24 cellular contexts compared by ENCODE assay signal in genomic region chr1:26476958-26477357, GRCh38. TPM values are rescaled to one million over a fixed set of nuclear protein-coding genes. Genes with fewer than 3 reads are reported as not detected.
DNase-seq lines count a peak whose midpoint lies in the region; ATAC-seq and TF ChIP-seq lines count a peak whose summit lies in the region.
"Had no signal": no experiment of that assay in that cellular context is flagged by ENCODE, and none has a peak within 500 bp of the region (broad histone marks: within the 10 kb centered on the region; RNA-seq: fewer than 3 reads in every experiment).

No MANE protein-coding gene starts in this region.

- H3K9me3 Mint-ChIP-seq in activated CD4-positive, alpha-beta T cell treated with anti-CD3 and anti-CD28 coated beads, Interleukin-2, amount 10 ng/mL, durations not matched to agents 7 days and 5 days: no peaks in the 10 kb centered on the region
- H3K9me3 Mint-ChIP-seq in GM23338 (peaks cover 3% of the 10 kb centered on the region; the same call in 1 of the 3 replicates), activated B cell treated with CpG ODN at 0.5 μM for 24 hours (no peaks in the 10 kb centered on the region), neural progenitor cell (no peaks in the 10 kb centered on the region)
- H3K9me3 Mint-ChIP-seq: activated CD4-positive, alpha-beta T cell treated with anti-CD3 and anti-CD28 coated beads, Interleukin-2, amount 10 ng/mL, durations not matched to agents 24 days and 14 days; naive thymus-derived CD8-positive, alpha-beta T cell had no signal

- DNase-seq in activated CD4-positive, alpha-beta T cell treated with anti-CD3 and anti-CD28 coated beads, Interleukin-2, amount 10 ng/mL, durations not matched to agents 7 days and 5 days: no peak
- no peak for DNase-seq in activated CD4-positive, alpha-beta T cell treated with anti-CD3 and anti-CD28 coated beads, Interleukin-2, amount 50 U/mL, for 48 hours
- DNase-seq in GM23338 (ENCODE audit: low spot score) (no peak), activated B cell treated with CpG ODN at 0.5 μM for 24 hours (no peak), neural progenitor cell (ENCODE audit: low spot score) (no peak), ovary (no peak), DMS 273 (lab: John Stamatoyannopoulos, UW; ENCODE audit: unreplicated experiment) (no peak)
- DNase-seq: activated CD4-positive, alpha-beta T cell treated with anti-CD3 and anti-CD28 coated beads, Interleukin-2, amount 10 ng/mL, durations not matched to agents 24 days and 14 days; C1 segment of cervical spinal cord; central memory CD4-positive, alpha-beta T cell; DMS 273 treated with DMSO at 0.1 percent for 48 hours; foreskin melanocyte; mammary epithelial cell; naive thymus-derived CD8-positive, alpha-beta T cell; NCI-H1048; NCI-H2081 treated with DMSO at 0.1 percent for 48 hours; psoas muscle; stimulated activated CD4-positive, alpha-beta T cell treated with anti-CD3 and anti-CD28 coated beads, Interleukin-4, amount 100 ng/mL, for 1 hour; substantia nigra had no signal

- H3F3A ChIP-seq in GM23338 (replicated peaks; ENCODE audit: low read depth): peaks cover 43% of the 10 kb centered on the region
- peaks cover 67% of the 10 kb centered on the region for H3F3A ChIP-seq in neural progenitor cell (ENCODE audit: low read depth)

- no peak for TF ChIP-seq CTCF in GM23338 (conservative IDR thresholded peaks at IDR 0.05; ENCODE audit: low read depth in 2 of 2)
- TF ChIP-seq CTCF in activated B cell treated with CpG ODN at 0.5 μM for 24 hours (IDR thresholded peaks at IDR 0.05): no peak
- no peak for TF ChIP-seq CTCF in neural progenitor cell (IDR thresholded peaks at IDR 0.05)
- no peak for TF ChIP-seq CTCF in ovary (IDR thresholded peaks at IDR 0.05)

- peaks cover 23% of the 10 kb centered on the region for H3K79me2 ChIP-seq in GM23338 (replicated peaks; ENCODE audit: insufficient read depth)
- peaks cover 42% of the 10 kb centered on the region for H3K79me2 ChIP-seq in neural progenitor cell (ENCODE audit: low read depth)

- H3K9me3 ChIP-seq in neural progenitor cell (ENCODE audit: low read depth) (no peaks in the 10 kb centered on the region), ovary (no peaks in the 10 kb centered on the region)
- H3K9me3 ChIP-seq: A549, psoas muscle, vagina had no signal

- POLR2A ChIA-PET in activated CD4-positive, alpha-beta T cell treated with anti-CD3 and anti-CD28 coated beads, Interleukin-2, amount 10 ng/mL, durations not matched to agents 7 days and 5 days (lab: Charles Lee): no interaction called here
- POLR2A ChIA-PET in activated B cell treated with CpG ODN at 0.5 μM for 24 hours (lab: Charles Lee): interaction anchor here (1.0 kb wide), 1 partner anchor 23 kb away, joined by 3 read pairs; no protein-coding TSS in a partner anchor

- H3K36me3 Mint-ChIP-seq in activated CD4-positive, alpha-beta T cell treated with anti-CD3 and anti-CD28 coated beads, Interleukin-2, amount 10 ng/mL, durations not matched to agents 7 days and 5 days (ENCODE audit: low read depth): peaks cover 56% of the 10 kb centered on the region
- H3K36me3 Mint-ChIP-seq in GM23338 (ENCODE audit: low read depth): peaks cover 55% of the 10 kb centered on the region
- H3K36me3 Mint-ChIP-seq in activated B cell treated with CpG ODN at 0.5 μM for 24 hours (ENCODE audit: low read depth): peaks cover 66% of the 10 kb centered on the region
- peaks cover 49% of the 10 kb centered on the region for H3K36me3 Mint-ChIP-seq in neural progenitor cell

- TF ChIP-seq POLR2A in ovary (IDR thresholded peaks at IDR 0.05): no peak

- H3K4me3 Mint-ChIP-seq in activated CD4-positive, alpha-beta T cell treated with anti-CD3 and anti-CD28 coated beads, Interleukin-2, amount 10 ng/mL, durations not matched to agents 7 days and 5 days: no peak overlapping the region
- H3K4me3 Mint-ChIP-seq in GM23338 (no peak overlapping the region), activated B cell treated with CpG ODN at 0.5 μM for 24 hours (no peak overlapping the region), neural progenitor cell (no peak overlapping the region)
- H3K4me3 Mint-ChIP-seq: activated CD4-positive, alpha-beta T cell treated with anti-CD3 and anti-CD28 coated beads, Interleukin-2, amount 10 ng/mL, durations not matched to agents 24 days and 14 days had no signal

- H3K27ac Mint-ChIP-seq in activated CD4-positive, alpha-beta T cell treated with anti-CD3 and anti-CD28 coated beads, Interleukin-2, amount 10 ng/mL, durations not matched to agents 7 days and 5 days: peak overlapping the region; percentile 14
- no peak overlapping the region for H3K27ac Mint-ChIP-seq in GM23338
- H3K27ac Mint-ChIP-seq in activated B cell treated with CpG ODN at 0.5 μM for 24 hours: peak overlapping the region; percentile 46
- H3K27ac Mint-ChIP-seq in neural progenitor cell: no peak overlapping the region

- intact Hi-C loops in activated B cell treated with CpG ODN at 0.5 μM for 24 hours (cut with micrococcal nuclease) (no loop called here), ovary (cut with DNase I) (no loop called here)

- WGBS in ovary, 3 donors: 74 to 77% (median 76%) methylated on average over 4 of the region's 4 CpGs

- H3K4me1 ChIP-seq in GM23338 (ENCODE audit: insufficient read depth): peaks cover 10% of the 10 kb centered on the region
- H3K4me1 ChIP-seq in neural progenitor cell: peaks cover 15% of the 10 kb centered on the region
- peaks cover 2% of the 10 kb centered on the region for H3K4me1 ChIP-seq in ovary (ENCODE audit: insufficient read depth)

- H2AFZ ChIP-seq in GM23338: no peak overlapping the region
- no peak overlapping the region for H2AFZ ChIP-seq in neural progenitor cell (replicated peaks)

- no peaks in the 10 kb centered on the region for H3K27me3 Mint-ChIP-seq in activated CD4-positive, alpha-beta T cell treated with anti-CD3 and anti-CD28 coated beads, Interleukin-2, amount 10 ng/mL, durations not matched to agents 7 days and 5 days
- H3K27me3 Mint-ChIP-seq in GM23338 (ENCODE audit: insufficient read depth, low read depth, poor library complexity): peaks cover 16% of the 10 kb centered on the region
- no peaks in the 10 kb centered on the region for H3K27me3 Mint-ChIP-seq in activated B cell treated with CpG ODN at 0.5 μM for 24 hours
- H3K27me3 Mint-ChIP-seq in neural progenitor cell (ENCODE audit: insufficient read depth, low read depth): peaks cover 5% of the 10 kb centered on the region
- H3K27me3 Mint-ChIP-seq: naive thymus-derived CD8-positive, alpha-beta T cell had no signal

- no peak overlapping the region for H3K9ac ChIP-seq in neural progenitor cell
- H3K9ac ChIP-seq: KMS-11 had no signal

- H3K27ac ChIP-seq in GM23338 (ENCODE audit: low read depth): peak overlapping the region; percentile 61; the same call in 1 of the 2 replicates
- peak overlapping the region; percentile 19 for H3K27ac ChIP-seq in neural progenitor cell
- H3K27ac ChIP-seq in ovary: no peak overlapping the region
- H3K27ac ChIP-seq: A549, KMS-11, psoas muscle, vagina had no signal

- H4K20me1 ChIP-seq in GM23338 (replicated peaks; ENCODE audit: insufficient read depth) (peaks cover 27% of the 10 kb centered on the region), neural progenitor cell (ENCODE audit: low read depth) (peaks cover 44% of the 10 kb centered on the region)

- H3K36me3 ChIP-seq in GM23338 (ENCODE audit: insufficient read depth): peaks cover 44% of the 10 kb centered on the region
- peaks cover 32% of the 10 kb centered on the region for H3K36me3 ChIP-seq in neural progenitor cell
- no peaks in the 10 kb centered on the region for H3K36me3 ChIP-seq in ovary

- H3K9me2 ChIP-seq in GM23338 (ENCODE audit: insufficient read depth): no peaks in the 10 kb centered on the region

- ATAC-seq in GM23338 (no peak), activated B cell treated with CpG ODN at 0.5 μM for 24 hours (ENCODE audit: low read depth) (no peak), HG03095 (IDR thresholded peaks at IDR 0.05; ENCODE audit: unreplicated experiment) (no peak)
- ATAC-seq: naive thymus-derived CD8-positive, alpha-beta T cell; psoas muscle had no signal

- H3K4me3 ChIP-seq in GM23338 (no peak overlapping the region), neural progenitor cell (no peak overlapping the region), ovary (no peak overlapping the region)
- H3K4me3 ChIP-seq: A549, psoas muscle, smooth muscle cell, vagina had no signal

- H3K27me3 ChIP-seq in GM23338 (ENCODE audit: insufficient read depth): no peaks in the 10 kb centered on the region
- no peaks in the 10 kb centered on the region for H3K27me3 ChIP-seq in neural progenitor cell
- H3K27me3 ChIP-seq in ovary: no peaks in the 10 kb centered on the region
- H3K27me3 ChIP-seq: vagina had no signal

- CTCF ChIA-PET in activated CD4-positive, alpha-beta T cell treated with anti-CD3 and anti-CD28 coated beads, Interleukin-2, amount 10 ng/mL, durations not matched to agents 7 days and 5 days (lab: Charles Lee): interaction anchor here (1.2 kb wide), 1 partner anchor 23 kb away, joined by 3 read pairs; no protein-coding TSS in a partner anchor
- CTCF ChIA-PET in activated B cell treated with CpG ODN at 0.5 μM for 24 hours (lab: Charles Lee): no interaction called here

- no peak for TF ChIP-seq EP300 in ovary (IDR thresholded peaks at IDR 0.05)

- H3K4me2 ChIP-seq in GM23338: no peak overlapping the region
- H3K4me2 ChIP-seq in neural progenitor cell: no peak overlapping the region
- H3K4me2 ChIP-seq: A549, KMS-11, smooth muscle cell had no signal

- peaks cover 35% of the 10 kb centered on the region for H3K4me1 Mint-ChIP-seq in activated CD4-positive, alpha-beta T cell treated with anti-CD3 and anti-CD28 coated beads, Interleukin-2, amount 10 ng/mL, durations not matched to agents 7 days and 5 days
- H3K4me1 Mint-ChIP-seq in GM23338 (peaks cover 19% of the 10 kb centered on the region), activated B cell treated with CpG ODN at 0.5 μM for 24 hours (peaks cover 39% of the 10 kb centered on the region), neural progenitor cell (peaks cover 26% of the 10 kb centered on the region)

RNA-seq across cellular contexts. Expression of gene HMGN2, which starts 4.7 kb away (rescaled TPM):
- total RNA-seq in activated CD4-positive, alpha-beta T cell treated with anti-CD3 and anti-CD28 coated beads, Interleukin-2, amount 10 ng/mL, durations not matched to agents 7 days and 5 days: 1,000 to 10,000 TPM; 1,241 to 1,307 TPM
- total RNA-seq in GM23338 (2014; rRNA removed; shearing (Covaris generic)): 330 and 377 TPM in 2 replicates
- polyA plus RNA-seq in GM23338 (2016; fragmentation: Nextera tagmentation; extraction: Ambion mirVana): 1,101 and 1,122 TPM in 2 replicates
- 462 and 493 TPM in 2 replicates for total RNA-seq in activated B cell treated with CpG ODN at 0.5 μM for 24 hours
- total RNA-seq in neural progenitor cell (ENCODE audit: low replicate concordance): 831 and 964 TPM in 2 replicates
- total RNA-seq in ovary: 100 to 1,000 TPM; 199 to 504 (median 381) TPM
- 100 to 1,000 TPM; 608 to 609 TPM for polyA plus RNA-seq in ovary

RNA-seq across cellular contexts. Expression of gene DHDDS, which starts 44.8 kb away (rescaled TPM):
- 10 to 100 TPM; 49.1 to 55.3 TPM for total RNA-seq in activated CD4-positive, alpha-beta T cell treated with anti-CD3 and anti-CD28 coated beads, Interleukin-2, amount 10 ng/mL, durations not matched to agents 7 days and 5 days
- total RNA-seq in GM23338 (2014; rRNA removed; shearing (Covaris generic)): 47.2 and 49.5 TPM in 2 replicates
- polyA plus RNA-seq in GM23338 (2016; fragmentation: Nextera tagmentation; extraction: Ambion mirVana) (26.9 and 32.6 TPM in 2 replicates), ovary (10 to 100 TPM; 13.0 to 37.8 TPM)
- total RNA-seq in activated B cell treated with CpG ODN at 0.5 μM for 24 hours (53.0 and 65.0 TPM in 2 replicates), neural progenitor cell (ENCODE audit: low replicate concordance) (30.5 and 43.0 TPM in 2 replicates), ovary (10 to 100 TPM; 20.0 to 46.2 (median 27.3) TPM)

RNA-seq across cellular contexts. Expression of gene RPS6KA1, which starts 52.6 kb away (rescaled TPM):
- total RNA-seq in activated CD4-positive, alpha-beta T cell treated with anti-CD3 and anti-CD28 coated beads, Interleukin-2, amount 10 ng/mL, durations not matched to agents 7 days and 5 days: 100 to 1,000 TPM; 192 to 199 TPM
- total RNA-seq in GM23338 (2014; rRNA removed; shearing (Covaris generic)): 68.6 and 84.2 TPM in 2 replicates
- polyA plus RNA-seq in GM23338 (2016; fragmentation: Nextera tagmentation; extraction: Ambion mirVana) (28.3 and 30.5 TPM in 2 replicates), ovary (10 to 100 TPM in 1 of 2 donors, 1 to 10 TPM in 1; 2.2 to 11.2 TPM)
- total RNA-seq in activated B cell treated with CpG ODN at 0.5 μM for 24 hours (139 and 150 TPM in 2 replicates), neural progenitor cell (ENCODE audit: low replicate concordance) (18.7 and 43.9 TPM in 2 replicates), ovary (10 to 100 TPM in 1 of 7 donors, 1 to 10 TPM in 6; 3.2 to 18.8 (median 5.2) TPM)

Comparison
In these comparisons a context has a peak if more than half of its experiments do, and no peak if none do; other contexts are left out.
1. H3K27ac Mint-ChIP-seq: peak in activated CD4-positive, alpha-beta T cell treated with anti-CD3 and anti-CD28 coated beads, Interleukin-2, amount 10 ng/mL, durations not matched to agents 7 days and 5 days (single experiment) and activated B cell treated with CpG ODN at 0.5 μM for 24 hours (single experiment); none in GM23338 (single experiment) and neural progenitor cell (single experiment).
2. H3K27ac ChIP-seq: peak in GM23338 (single experiment) and neural progenitor cell (single experiment); none in ovary (0 of 2).